20 cellular contexts compared by ENCODE assay signal in genomic region chr18:69916412-69916811, GRCh38. TPM values are rescaled to one million over a fixed set of nuclear protein-coding genes. Genes with fewer than 3 reads are reported as not detected.
DNase-seq lines count a peak whose midpoint lies in the region; ATAC-seq and TF ChIP-seq lines count a peak whose summit lies in the region.
"Had no signal": no experiment of that assay in that cellular context is flagged by ENCODE, and none has a peak within 500 bp of the region (broad histone marks: within the 10 kb centered on the region; RNA-seq: fewer than 3 reads in every experiment).

No MANE protein-coding gene starts in this region.

- no peak for DNase-seq in CD4-positive, alpha-beta memory T cell
- DNase-seq in HFFc6, result no peak
- DNase-seq in hepatic stellate cell (ENCODE audit: low spot score), result peak; percentile 9
- DNase-seq in activated CD8-positive, alpha-beta T cell treated with anti-CD3 and anti-CD28 coated beads for 36 hours, result no peak
- DNase-seq in GM20000 (ENCODE audit: low spot score), result no peak
- DNase-seq in upper lobe of right lung, result no peak
- DNase-seq: activated CD4-positive, alpha-beta T cell treated with anti-CD3 and anti-CD28 coated beads for 48 hours; activated naive CD4-positive, alpha-beta T cell; aorta; COR-L47; effector CD8-positive, alpha-beta T cell; naive B cell; NCI-H2171 treated with DMSO at 0.1 percent for 48 hours; sigmoid colon; stimulated activated naive CD8-positive, alpha-beta T cell treated with anti-CD3 and anti-CD28 coated beads, Interleukin-15, Interleukin-2, amounts not matched to agents 100 U/mL and 50 U/mL, for 24 hours; tibial artery had no signal

- no peak overlapping the region for H3K4me3 ChIP-seq in CD4-positive, alpha-beta memory T cell (ENCODE audit: low read length in 2 of 2)
- no peak overlapping the region for H3K4me3 ChIP-seq in upper lobe of right lung
- H3K4me3 ChIP-seq: sigmoid colon, tibial artery had no signal

- ATAC-seq in activated T-helper 17 cell treated with anti-CD3 and anti-CD28 coated beads, Interleukin-2, amount 50 U/mL, for 72 hours (replicated peaks), result peak; percentile 38
- no peak for ATAC-seq in activated CD8-positive, alpha-beta T cell treated with anti-CD3 and anti-CD28 coated beads for 36 hours
- ATAC-seq in upper lobe of right lung, result no peak
- no peak for ATAC-seq in activated CD4-positive, CD25-positive, alpha-beta regulatory T cell treated with anti-CD3 and anti-CD28 coated beads, Interleukin-2, amount 50 U/mL, for 24 hours
- ATAC-seq: Panc1; stimulated activated naive CD8-positive, alpha-beta T cell treated with anti-CD3 and anti-CD28 coated beads, Interleukin-15, Interleukin-2, amounts not matched to agents 100 U/mL and 50 U/mL, for 24 hours had no signal

- H3K36me3 Mint-ChIP-seq in CD4-positive, alpha-beta memory T cell, result peaks cover 44 to 65% of the 10 kb centered on the region in 2 donors
- no peaks in the 10 kb centered on the region for H3K36me3 Mint-ChIP-seq in HFFc6 (ENCODE audit: low read depth)
- H3K36me3 Mint-ChIP-seq in activated T-helper 17 cell treated with anti-CD3 and anti-CD28 coated beads, Interleukin-2, amount 50 U/mL, for 72 hours (ENCODE audit: low read depth), result peaks cover 99% of the 10 kb centered on the region
- H3K36me3 Mint-ChIP-seq in activated CD8-positive, alpha-beta T cell treated with anti-CD3 and anti-CD28 coated beads for 36 hours (ENCODE audit: low read depth), result peaks cover 57% of the 10 kb centered on the region
- H3K36me3 Mint-ChIP-seq: naive B cell had no signal

- TF ChIP-seq CTCF in HFFc6 (IDR thresholded peaks at IDR 0.05) (peak; percentile 46), GM20000 (IDR thresholded peaks at IDR 0.05; ENCODE audit: extremely low read depth, missing control alignments) (no peak), upper lobe of right lung (IDR thresholded peaks at IDR 0.05) (no peak)
- no peak for TF ChIP-seq CTCF in activated CD8-positive, alpha-beta T cell treated with anti-CD3 and anti-CD28 coated beads for 36 hours (IDR thresholded peaks at IDR 0.05)

- H3K4me1 ChIP-seq in CD4-positive, alpha-beta memory T cell (ENCODE audit: insufficient read depth, low read length), result peaks cover 63% of the 10 kb centered on the region
- H3K4me1 ChIP-seq in upper lobe of right lung, result no peaks in the 10 kb centered on the region
- H3K4me1 ChIP-seq: parathyroid adenoma, sigmoid colon, tibial artery had no signal

- H3K27ac ChIP-seq in CD4-positive, alpha-beta memory T cell (ENCODE audit: low read depth, low read length), result no peak overlapping the region
- no peak overlapping the region for H3K27ac ChIP-seq in upper lobe of right lung
- H3K27ac ChIP-seq: parathyroid adenoma, sigmoid colon, tibial artery had no signal

- peak overlapping the region in 2 of 8 donors; percentile 9 to 42 for H3K4me3 Mint-ChIP-seq in CD4-positive, alpha-beta memory T cell
- no peak overlapping the region for H3K4me3 Mint-ChIP-seq in HFFc6
- peak overlapping the region; percentile 48 for H3K4me3 Mint-ChIP-seq in activated T-helper 17 cell treated with anti-CD3 and anti-CD28 coated beads, Interleukin-2, amount 50 U/mL, for 72 hours
- H3K4me3 Mint-ChIP-seq in activated CD8-positive, alpha-beta T cell treated with anti-CD3 and anti-CD28 coated beads for 36 hours, result no peak overlapping the region
- H3K4me3 Mint-ChIP-seq: naive B cell had no signal

- H3K9me3 Mint-ChIP-seq in CD4-positive, alpha-beta memory T cell, result peaks cover 0 to 2% (median 0%) of the 10 kb centered on the region in 8 donors
- H3K9me3 Mint-ChIP-seq in HFFc6, result no peaks in the 10 kb centered on the region
- H3K9me3 Mint-ChIP-seq in activated T-helper 17 cell treated with anti-CD3 and anti-CD28 coated beads, Interleukin-2, amount 50 U/mL, for 72 hours, result no peaks in the 10 kb centered on the region
- H3K9me3 Mint-ChIP-seq in activated CD8-positive, alpha-beta T cell treated with anti-CD3 and anti-CD28 coated beads for 36 hours, result no peaks in the 10 kb centered on the region
- H3K9me3 Mint-ChIP-seq: naive B cell had no signal

- peak overlapping the region in 6 of 7 donors; percentile 16 to 69 (median 46) for H3K27ac Mint-ChIP-seq in CD4-positive, alpha-beta memory T cell
- no peak overlapping the region for H3K27ac Mint-ChIP-seq in HFFc6
- peak overlapping the region; percentile 82 for H3K27ac Mint-ChIP-seq in activated T-helper 17 cell treated with anti-CD3 and anti-CD28 coated beads, Interleukin-2, amount 50 U/mL, for 72 hours
- H3K27ac Mint-ChIP-seq in activated CD8-positive, alpha-beta T cell treated with anti-CD3 and anti-CD28 coated beads for 36 hours, result no peak overlapping the region

- CTCF ChIA-PET in CD4-positive, alpha-beta memory T cell (lab: Charles Lee; ENCODE audit: partially characterized antibody), result interaction anchor here (0.7 to 3.6 kb wide), 3 partner anchors 11 to 18 kb away, joined by 3 to 10 read pairs (median 4); no protein-coding TSS in a partner anchor
- CTCF ChIA-PET in activated CD8-positive, alpha-beta T cell treated with anti-CD3 and anti-CD28 coated beads for 36 hours (lab: Charles Lee), result no interaction called here

- peaks cover 2% of the 10 kb centered on the region for H3K36me3 ChIP-seq in CD4-positive, alpha-beta memory T cell (ENCODE audit: insufficient read depth, low read length)
- H3K36me3 ChIP-seq in upper lobe of right lung, result no peaks in the 10 kb centered on the region
- H3K36me3 ChIP-seq: sigmoid colon, tibial artery had no signal

- H3K4me1 Mint-ChIP-seq in CD4-positive, alpha-beta memory T cell, result peaks cover 55 to 91% (median 73%) of the 10 kb centered on the region in 4 donors
- H3K4me1 Mint-ChIP-seq in HFFc6 (ENCODE audit: low read depth), result peaks cover 10% of the 10 kb centered on the region
- peaks cover 42% of the 10 kb centered on the region for H3K4me1 Mint-ChIP-seq in activated T-helper 17 cell treated with anti-CD3 and anti-CD28 coated beads, Interleukin-2, amount 50 U/mL, for 72 hours
- H3K4me1 Mint-ChIP-seq in activated CD8-positive, alpha-beta T cell treated with anti-CD3 and anti-CD28 coated beads for 36 hours (ENCODE audit: low read depth), result peaks cover 48% of the 10 kb centered on the region
- H3K4me1 Mint-ChIP-seq: naive B cell had no signal

- H3K27me3 ChIP-seq in CD4-positive, alpha-beta memory T cell (ENCODE audit: insufficient read depth, low read length), result no peaks in the 10 kb centered on the region
- no peaks in the 10 kb centered on the region for H3K27me3 ChIP-seq in upper lobe of right lung
- H3K27me3 ChIP-seq: sigmoid colon, tibial artery had no signal

- POLR2A ChIA-PET in CD4-positive, alpha-beta memory T cell (lab: Charles Lee; ENCODE audit: partially characterized antibody), result interaction anchor here (0.7 to 2.9 kb wide), 6 partner anchors 17 to 52 kb away, joined by 3 to 13 read pairs (median 5); no protein-coding TSS in a partner anchor
- POLR2A ChIA-PET in activated CD8-positive, alpha-beta T cell treated with anti-CD3 and anti-CD28 coated beads for 36 hours (lab: Charles Lee), result interaction anchor here (1.6 to 1.9 kb wide), 2 partner anchors 11 to 19 kb away, joined by 5 to 6 read pairs; no protein-coding TSS in a partner anchor

- H3K9me3 ChIP-seq in CD4-positive, alpha-beta memory T cell (ENCODE audit: control insufficient read depth in 1 of 2, low read length in 2 of 2), result no peaks in the 10 kb centered on the region
- H3K9me3 ChIP-seq in upper lobe of right lung, result no peaks in the 10 kb centered on the region
- H3K9me3 ChIP-seq: sigmoid colon, tibial artery had no signal

- no peaks in the 10 kb centered on the region for H3K27me3 Mint-ChIP-seq in CD4-positive, alpha-beta memory T cell
- no peaks in the 10 kb centered on the region for H3K27me3 Mint-ChIP-seq in HFFc6 (ENCODE audit: insufficient read depth)
- no peaks in the 10 kb centered on the region for H3K27me3 Mint-ChIP-seq in activated T-helper 17 cell treated with anti-CD3 and anti-CD28 coated beads, Interleukin-2, amount 50 U/mL, for 72 hours
- H3K27me3 Mint-ChIP-seq in activated CD8-positive, alpha-beta T cell treated with anti-CD3 and anti-CD28 coated beads for 36 hours, result no peaks in the 10 kb centered on the region
- H3K27me3 Mint-ChIP-seq: naive B cell had no signal

- intact Hi-C loops in CD4-positive, alpha-beta memory T cell (cut with micrococcal nuclease), result loop anchor here (10.0 kb wide), 1 partner anchor 1202 kb away; the partner anchor contains the start of gene TMX3
- intact Hi-C loops in activated CD8-positive, alpha-beta T cell treated with anti-CD3 and anti-CD28 coated beads for 36 hours (cut with micrococcal nuclease), result no loop called here
- intact Hi-C loops in upper lobe of right lung (cut with DNase I), result no loop called here

RNA-seq across cellular contexts. Expression of gene CD226, which starts 31.3 kb away (rescaled TPM):
- 10 to 100 TPM; 94.6 to 95.7 TPM for total RNA-seq in CD4-positive, alpha-beta memory T cell
- 10 to 100 TPM; 67.2 to 73.1 TPM for polyA plus RNA-seq in CD4-positive, alpha-beta memory T cell
- total RNA-seq in HFFc6 (2021; fragmentation: NEBNext Ultra II Directional; extraction: Animal tissue kit (Norgen Biotek cat#: 25700)), result under 1 TPM; 0.14 to 0.78 (median 0.34) TPM
- 100 to 1,000 TPM; 136 to 146 TPM for total RNA-seq in activated T-helper 17 cell treated with anti-CD3 and anti-CD28 coated beads, Interleukin-2, amount 50 U/mL, for 72 hours
- 10 to 100 TPM; 41.5 to 41.7 TPM for total RNA-seq in activated CD8-positive, alpha-beta T cell treated with anti-CD3 and anti-CD28 coated beads for 36 hours
- total RNA-seq in upper lobe of right lung, result 5.8 TPM

Comparison
In these comparisons a context has a peak if more than half of its experiments do, and no peak if none do; other contexts are left out.
1. H3K27ac Mint-ChIP-seq: peak in CD4-positive, alpha-beta memory T cell (6 of 7) and activated T-helper 17 cell treated with anti-CD3 and anti-CD28 coated beads, Interleukin-2, amount 50 U/mL, for 72 hours (single experiment); none in HFFc6 (single experiment) and activated CD8-positive, alpha-beta T cell treated with anti-CD3 and anti-CD28 coated beads for 36 hours (single experiment).